In genomic region chr5:134114886-134115805, GRCh38 we compare ENCODE assay signal across 2 cellular contexts.
TF ChIP-seq lines count a peak whose summit lies in the region.

No MANE protein-coding gene starts in this region.

TF ChIP-seq in SK-N-SH, 30 proteins besides CTCF, POLR2A, EP300 and RAD21 (continued from another document):
- no peak for TF ChIP-seq ZBTB33 (IDR thresholded peaks at IDR 0.05; ENCODE audit: borderline replicate concordance, low read depth)
- no peak for TF ChIP-seq FOXM1 (IDR thresholded peaks at IDR 0.05; ENCODE audit: low read depth)
- TF ChIP-seq, protein P1, sequence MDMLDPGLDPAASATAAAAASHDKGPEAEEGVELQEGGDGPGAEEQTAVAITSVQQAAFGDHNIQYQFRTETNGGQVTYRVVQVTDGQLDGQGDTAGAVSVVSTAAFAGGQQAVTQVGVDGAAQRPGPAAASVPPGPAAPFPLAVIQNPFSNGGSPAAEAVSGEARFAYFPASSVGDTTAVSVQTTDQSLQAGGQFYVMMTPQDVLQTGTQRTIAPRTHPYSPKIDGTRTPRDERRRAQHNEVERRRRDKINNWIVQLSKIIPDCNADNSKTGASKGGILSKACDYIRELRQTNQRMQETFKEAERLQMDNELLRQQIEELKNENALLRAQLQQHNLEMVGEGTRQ (IDR thresholded peaks at IDR 0.05; ENCODE audit: borderline replicate concordance, low read depth, low read length): no peak
- TF ChIP-seq GATA2 (CRISPR knock-in tag; IDR thresholded peaks at IDR 0.05): no peak
- TF ChIP-seq JUND (IDR thresholded peaks at IDR 0.05): no peak
- no peak for TF ChIP-seq IRF3 (IDR thresholded peaks at IDR 0.05; ENCODE audit: low read depth, low read length)
- no peak for TF ChIP-seq NRF1 (IDR thresholded peaks at IDR 0.05; ENCODE audit: low read depth, low read length)
- TF ChIP-seq FOXJ3 (CRISPR knock-in tag; IDR thresholded peaks at IDR 0.05): no peak
- no peak for TF ChIP-seq TAF1 (IDR thresholded peaks at IDR 0.05; ENCODE audit: borderline replicate concordance, low read depth, low read length)
- no peak for TF ChIP-seq EZH2phosphoT487 (IDR thresholded peaks at IDR 0.05; ENCODE audit: borderline replicate concordance, low read depth)
- no peak for TF ChIP-seq USF1 (IDR thresholded peaks at IDR 0.05; ENCODE audit: borderline replicate concordance, low read depth)
- TF ChIP-seq GABPA (IDR thresholded peaks at IDR 0.05; ENCODE audit: low read depth): no peak
- no peak for TF ChIP-seq FOSL2 (IDR thresholded peaks at IDR 0.05; ENCODE audit: borderline replicate concordance, low read depth)
- no peak for TF ChIP-seq RCOR1 (IDR thresholded peaks at IDR 0.05; ENCODE audit: low read length)
- TF ChIP-seq SMC3 (IDR thresholded peaks at IDR 0.05; ENCODE audit: low read depth, low read length): no peak
- no peak for TF ChIP-seq SIN3A (IDR thresholded peaks at IDR 0.05; ENCODE audit: borderline replicate concordance, low read depth, low read length)
- no peak for TF ChIP-seq RFX5 (IDR thresholded peaks at IDR 0.05; ENCODE audit: low read length)
- TF ChIP-seq MAX (IDR thresholded peaks at IDR 0.05; ENCODE audit: low read depth): no peak
- no peak for TF ChIP-seq YY1 (IDR thresholded peaks at IDR 0.05; ENCODE audit: low read depth)

TF ChIP-seq in HepG2, 621 proteins besides CTCF, POLR2A, EP300 and RAD21 (continues in another document):
- TF ChIP-seq, protein P2, sequence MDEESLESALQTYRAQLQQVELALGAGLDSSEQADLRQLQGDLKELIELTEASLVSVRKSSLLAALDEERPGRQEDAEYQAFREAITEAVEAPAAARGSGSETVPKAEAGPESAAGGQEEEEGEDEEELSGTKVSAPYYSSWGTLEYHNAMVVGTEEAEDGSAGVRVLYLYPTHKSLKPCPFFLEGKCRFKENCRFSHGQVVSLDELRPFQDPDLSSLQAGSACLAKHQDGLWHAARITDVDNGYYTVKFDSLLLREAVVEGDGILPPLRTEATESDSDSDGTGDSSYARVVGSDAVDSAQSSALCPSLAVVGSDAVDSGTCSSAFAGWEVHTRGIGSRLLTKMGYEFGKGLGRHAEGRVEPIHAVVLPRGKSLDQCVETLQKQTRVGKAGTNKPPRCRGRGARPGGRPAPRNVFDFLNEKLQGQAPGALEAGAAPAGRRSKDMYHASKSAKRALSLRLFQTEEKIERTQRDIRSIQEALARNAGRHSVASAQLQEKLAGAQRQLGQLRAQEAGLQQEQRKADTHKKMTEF (CRISPR knock-in tag; IDR thresholded peaks at IDR 0.05): 0 out of 2 replicates have a peak, but pooled peaks have one; percentile 30
- TF ChIP-seq, protein P3, sequence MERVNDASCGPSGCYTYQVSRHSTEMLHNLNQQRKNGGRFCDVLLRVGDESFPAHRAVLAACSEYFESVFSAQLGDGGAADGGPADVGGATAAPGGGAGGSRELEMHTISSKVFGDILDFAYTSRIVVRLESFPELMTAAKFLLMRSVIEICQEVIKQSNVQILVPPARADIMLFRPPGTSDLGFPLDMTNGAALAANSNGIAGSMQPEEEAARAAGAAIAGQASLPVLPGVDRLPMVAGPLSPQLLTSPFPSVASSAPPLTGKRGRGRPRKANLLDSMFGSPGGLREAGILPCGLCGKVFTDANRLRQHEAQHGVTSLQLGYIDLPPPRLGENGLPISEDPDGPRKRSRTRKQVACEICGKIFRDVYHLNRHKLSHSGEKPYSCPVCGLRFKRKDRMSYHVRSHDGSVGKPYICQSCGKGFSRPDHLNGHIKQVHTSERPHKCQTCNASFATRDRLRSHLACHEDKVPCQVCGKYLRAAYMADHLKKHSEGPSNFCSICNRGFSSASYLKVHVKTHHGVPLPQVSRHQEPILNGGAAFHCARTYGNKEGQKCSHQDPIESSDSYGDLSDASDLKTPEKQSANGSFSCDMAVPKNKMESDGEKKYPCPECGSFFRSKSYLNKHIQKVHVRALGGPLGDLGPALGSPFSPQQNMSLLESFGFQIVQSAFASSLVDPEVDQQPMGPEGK (CRISPR knock-in tag; IDR thresholded peaks at IDR 0.05): peak; percentile 69; the same call in 1 of the 2 replicates
- TF ChIP-seq KDM2A (CRISPR knock-in tag; IDR thresholded peaks at IDR 0.05; ENCODE audit: borderline replicate concordance, low read depth) (peak; percentile 64; the same call in 1 of the 2 replicates), ZKSCAN5 (CRISPR knock-in tag; IDR thresholded peaks at IDR 0.05) (no peak), ELF1 (CRISPR knock-in tag; IDR thresholded peaks at IDR 0.05) (no peak), NR2F1 (CRISPR knock-in tag; IDR thresholded peaks at IDR 0.05) (peak in 1 of 2 experiments; percentile 47; a peak in 2 of 4 replicates), GABPA (IDR thresholded peaks at IDR 0.05; ENCODE audit: low read depth, low read length) (peak; percentile 29; the same call in 1 of the 2 replicates), GABPA (CRISPR knock-in tag; IDR thresholded peaks at IDR 0.05; ENCODE audit: low read depth) (peak; percentile 72), SAP130 (CRISPR knock-in tag; IDR thresholded peaks at IDR 0.05; ENCODE audit: low read depth) (peak; percentile 30), NR2F6 (IDR thresholded peaks at IDR 0.05) (peak; percentile 76), NR2F6 (CRISPR knock-in tag; IDR thresholded peaks at IDR 0.05) (peak; percentile 69), NR2F2 (IDR thresholded peaks at IDR 0.05; ENCODE audit: borderline replicate concordance, low read depth) (0 out of 2 replicates have a peak, but pooled peaks have one; percentile 17), SOX6 (IDR thresholded peaks at IDR 0.05) (no peak), SOX6 (CRISPR knock-in tag; IDR thresholded peaks at IDR 0.05) (0 out of 2 replicates have a peak, but pooled peaks have one; percentile 11), FOSL2 (CRISPR knock-in tag; IDR thresholded peaks at IDR 0.05) (peak; percentile 41), AGO2 (optimal IDR thresholded peaks at IDR 0.05; ENCODE audit: low read depth, low read length) (peak; percentile 74), FOXJ3 (CRISPR knock-in tag; IDR thresholded peaks at IDR 0.05; ENCODE audit: borderline replicate concordance) (no peak), ZFP62 (CRISPR knock-in tag; IDR thresholded peaks at IDR 0.05) (no peak), NFYC (CRISPR knock-in tag; IDR thresholded peaks at IDR 0.05) (no peak), TSC22D2 (CRISPR knock-in tag; IDR thresholded peaks at IDR 0.05; ENCODE audit: borderline replicate concordance) (no peak), TCF7 (IDR thresholded peaks at IDR 0.05; ENCODE audit: low read depth) (peak; percentile 15; the same call in 1 of the 2 replicates), GABPB1 (CRISPR knock-in tag; IDR thresholded peaks at IDR 0.05) (peak; percentile 89), FOXO1 (CRISPR knock-in tag; IDR thresholded peaks at IDR 0.05) (peak; percentile 13; the same call in 1 of the 2 replicates), PCBP2 (optimal IDR thresholded peaks at IDR 0.05; ENCODE audit: low read depth, low read length, poor library complexity, severe bottlenecking) (no peak), ZNF777 (CRISPR knock-in tag; IDR thresholded peaks at IDR 0.05) (peak; percentile 47; the same call in 1 of the 2 replicates), ZNF230 (CRISPR knock-in tag; IDR thresholded peaks at IDR 0.05) (no peak), ETV5 (CRISPR knock-in tag; IDR thresholded peaks at IDR 0.05; ENCODE audit: borderline replicate concordance) (peak; percentile 46; the same call in 1 of the 2 replicates), ZNF619 (CRISPR knock-in tag; IDR thresholded peaks at IDR 0.05) (no peak), PHF21A (CRISPR knock-in tag; IDR thresholded peaks at IDR 0.05) (no peak), ZNF563 (CRISPR knock-in tag; IDR thresholded peaks at IDR 0.05) (0 out of 2 replicates have a peak, but pooled peaks have one; percentile 33), NR2C2 (CRISPR knock-in tag; IDR thresholded peaks at IDR 0.05; ENCODE audit: borderline replicate concordance) (peak; percentile 71), ZNF292 (CRISPR knock-in tag; IDR thresholded peaks at IDR 0.05; ENCODE audit: borderline replicate concordance, low read depth) (no peak)
- TF ChIP-seq, protein P4, sequence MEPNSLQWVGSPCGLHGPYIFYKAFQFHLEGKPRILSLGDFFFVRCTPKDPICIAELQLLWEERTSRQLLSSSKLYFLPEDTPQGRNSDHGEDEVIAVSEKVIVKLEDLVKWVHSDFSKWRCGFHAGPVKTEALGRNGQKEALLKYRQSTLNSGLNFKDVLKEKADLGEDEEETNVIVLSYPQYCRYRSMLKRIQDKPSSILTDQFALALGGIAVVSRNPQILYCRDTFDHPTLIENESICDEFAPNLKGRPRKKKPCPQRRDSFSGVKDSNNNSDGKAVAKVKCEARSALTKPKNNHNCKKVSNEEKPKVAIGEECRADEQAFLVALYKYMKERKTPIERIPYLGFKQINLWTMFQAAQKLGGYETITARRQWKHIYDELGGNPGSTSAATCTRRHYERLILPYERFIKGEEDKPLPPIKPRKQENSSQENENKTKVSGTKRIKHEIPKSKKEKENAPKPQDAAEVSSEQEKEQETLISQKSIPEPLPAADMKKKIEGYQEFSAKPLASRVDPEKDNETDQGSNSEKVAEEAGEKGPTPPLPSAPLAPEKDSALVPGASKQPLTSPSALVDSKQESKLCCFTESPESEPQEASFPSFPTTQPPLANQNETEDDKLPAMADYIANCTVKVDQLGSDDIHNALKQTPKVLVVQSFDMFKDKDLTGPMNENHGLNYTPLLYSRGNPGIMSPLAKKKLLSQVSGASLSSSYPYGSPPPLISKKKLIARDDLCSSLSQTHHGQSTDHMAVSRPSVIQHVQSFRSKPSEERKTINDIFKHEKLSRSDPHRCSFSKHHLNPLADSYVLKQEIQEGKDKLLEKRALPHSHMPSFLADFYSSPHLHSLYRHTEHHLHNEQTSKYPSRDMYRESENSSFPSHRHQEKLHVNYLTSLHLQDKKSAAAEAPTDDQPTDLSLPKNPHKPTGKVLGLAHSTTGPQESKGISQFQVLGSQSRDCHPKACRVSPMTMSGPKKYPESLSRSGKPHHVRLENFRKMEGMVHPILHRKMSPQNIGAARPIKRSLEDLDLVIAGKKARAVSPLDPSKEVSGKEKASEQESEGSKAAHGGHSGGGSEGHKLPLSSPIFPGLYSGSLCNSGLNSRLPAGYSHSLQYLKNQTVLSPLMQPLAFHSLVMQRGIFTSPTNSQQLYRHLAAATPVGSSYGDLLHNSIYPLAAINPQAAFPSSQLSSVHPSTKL (CRISPR knock-in tag; IDR thresholded peaks at IDR 0.05): peak; percentile 20; the same call in 1 of the 2 replicates
- TF ChIP-seq, protein P5, sequence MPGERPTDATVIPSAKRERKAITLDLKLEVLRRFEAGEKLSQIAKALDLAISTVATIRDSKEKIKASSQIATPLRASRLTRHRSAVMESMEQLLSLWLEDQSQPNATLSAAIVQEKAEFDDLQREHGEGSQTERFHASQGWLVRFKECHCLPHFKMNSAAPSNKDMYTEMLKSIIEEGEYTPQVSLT (CRISPR knock-in tag; IDR thresholded peaks at IDR 0.05; ENCODE audit: borderline replicate concordance, low read depth): no peak
- TF ChIP-seq, protein P6, sequence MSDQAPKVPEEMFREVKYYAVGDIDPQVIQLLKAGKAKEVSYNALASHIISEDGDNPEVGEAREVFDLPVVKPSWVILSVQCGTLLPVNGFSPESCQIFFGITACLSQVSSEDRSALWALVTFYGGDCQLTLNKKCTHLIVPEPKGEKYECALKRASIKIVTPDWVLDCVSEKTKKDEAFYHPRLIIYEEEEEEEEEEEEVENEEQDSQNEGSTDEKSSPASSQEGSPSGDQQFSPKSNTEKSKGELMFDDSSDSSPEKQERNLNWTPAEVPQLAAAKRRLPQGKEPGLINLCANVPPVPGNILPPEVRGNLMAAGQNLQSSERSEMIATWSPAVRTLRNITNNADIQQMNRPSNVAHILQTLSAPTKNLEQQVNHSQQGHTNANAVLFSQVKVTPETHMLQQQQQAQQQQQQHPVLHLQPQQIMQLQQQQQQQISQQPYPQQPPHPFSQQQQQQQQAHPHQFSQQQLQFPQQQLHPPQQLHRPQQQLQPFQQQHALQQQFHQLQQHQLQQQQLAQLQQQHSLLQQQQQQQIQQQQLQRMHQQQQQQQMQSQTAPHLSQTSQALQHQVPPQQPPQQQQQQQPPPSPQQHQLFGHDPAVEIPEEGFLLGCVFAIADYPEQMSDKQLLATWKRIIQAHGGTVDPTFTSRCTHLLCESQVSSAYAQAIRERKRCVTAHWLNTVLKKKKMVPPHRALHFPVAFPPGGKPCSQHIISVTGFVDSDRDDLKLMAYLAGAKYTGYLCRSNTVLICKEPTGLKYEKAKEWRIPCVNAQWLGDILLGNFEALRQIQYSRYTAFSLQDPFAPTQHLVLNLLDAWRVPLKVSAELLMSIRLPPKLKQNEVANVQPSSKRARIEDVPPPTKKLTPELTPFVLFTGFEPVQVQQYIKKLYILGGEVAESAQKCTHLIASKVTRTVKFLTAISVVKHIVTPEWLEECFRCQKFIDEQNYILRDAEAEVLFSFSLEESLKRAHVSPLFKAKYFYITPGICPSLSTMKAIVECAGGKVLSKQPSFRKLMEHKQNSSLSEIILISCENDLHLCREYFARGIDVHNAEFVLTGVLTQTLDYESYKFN (CRISPR knock-in tag; conservative IDR thresholded peaks at IDR 0.05): 0 out of 2 replicates have a peak, but pooled peaks have one; percentile 22
- TF ChIP-seq, protein P7, sequence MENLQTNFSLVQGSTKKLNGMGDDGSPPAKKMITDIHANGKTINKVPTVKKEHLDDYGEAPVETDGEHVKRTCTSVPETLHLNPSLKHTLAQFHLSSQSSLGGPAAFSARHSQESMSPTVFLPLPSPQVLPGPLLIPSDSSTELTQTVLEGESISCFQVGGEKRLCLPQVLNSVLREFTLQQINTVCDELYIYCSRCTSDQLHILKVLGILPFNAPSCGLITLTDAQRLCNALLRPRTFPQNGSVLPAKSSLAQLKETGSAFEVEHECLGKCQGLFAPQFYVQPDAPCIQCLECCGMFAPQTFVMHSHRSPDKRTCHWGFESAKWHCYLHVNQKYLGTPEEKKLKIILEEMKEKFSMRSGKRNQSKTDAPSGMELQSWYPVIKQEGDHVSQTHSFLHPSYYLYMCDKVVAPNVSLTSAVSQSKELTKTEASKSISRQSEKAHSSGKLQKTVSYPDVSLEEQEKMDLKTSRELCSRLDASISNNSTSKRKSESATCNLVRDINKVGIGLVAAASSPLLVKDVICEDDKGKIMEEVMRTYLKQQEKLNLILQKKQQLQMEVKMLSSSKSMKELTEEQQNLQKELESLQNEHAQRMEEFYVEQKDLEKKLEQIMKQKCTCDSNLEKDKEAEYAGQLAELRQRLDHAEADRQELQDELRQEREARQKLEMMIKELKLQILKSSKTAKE (CRISPR knock-in tag; IDR thresholded peaks at IDR 0.05; ENCODE audit: borderline replicate concordance): 0 out of 2 replicates have a peak, but pooled peaks have one; percentile 3
